In the genomic region with DNA sequence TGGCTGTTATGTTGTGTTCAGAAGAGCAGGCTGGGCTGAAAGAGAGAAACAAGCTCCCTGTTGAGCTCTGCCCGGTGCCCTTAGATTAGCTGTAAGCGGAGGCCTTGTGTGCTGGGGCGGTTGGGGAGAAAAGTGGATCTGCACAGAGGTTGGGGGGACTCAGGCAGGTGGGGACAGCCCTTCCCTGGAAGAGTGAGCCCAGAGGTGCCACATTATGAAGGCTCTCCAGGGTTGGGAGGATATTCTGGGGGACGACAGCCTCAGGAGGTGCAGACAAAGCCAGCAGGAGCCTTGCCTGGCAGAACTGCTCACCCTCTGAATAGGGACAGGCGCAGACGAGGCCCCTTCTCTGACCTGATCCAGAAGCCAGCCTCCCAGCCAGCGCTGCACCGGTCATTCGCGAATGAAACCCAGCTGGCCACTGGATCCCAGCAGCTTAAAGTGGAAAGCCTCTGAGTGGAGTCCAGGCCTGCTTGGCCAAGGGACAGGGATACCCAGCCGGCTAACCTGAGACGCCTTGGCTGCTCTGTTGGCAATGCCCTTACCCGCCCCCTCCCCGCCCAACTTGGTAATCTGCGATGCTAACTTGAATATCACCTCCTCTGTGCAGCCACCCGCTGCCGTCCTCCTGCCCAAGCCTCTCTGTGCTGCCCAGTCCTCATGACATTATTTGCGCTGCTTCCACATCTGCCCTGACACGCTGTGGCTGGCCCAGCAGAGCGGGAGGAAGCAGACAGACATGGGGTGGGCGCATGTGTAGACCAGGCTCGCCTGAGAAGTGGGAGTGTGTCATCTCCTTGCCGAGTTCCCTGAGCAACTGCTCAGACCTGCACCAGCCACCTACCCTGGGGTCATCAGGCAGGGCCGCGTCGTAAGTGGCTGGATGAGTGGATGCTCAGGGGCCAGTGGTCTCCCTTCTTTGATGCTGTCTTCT, we compare ENCODE assay signal across 1 cellular context.
TF ChIP-seq lines count a peak whose summit lies in the region.

No MANE protein-coding gene starts in this region.

TF ChIP-seq in IMR-90, 13 proteins besides CTCF, POLR2A, EP300 and RAD21 (continued from another document):
- TF ChIP-seq ELK1 (IDR thresholded peaks at IDR 0.05; ENCODE audit: borderline replicate concordance, low read depth, low read length) (no peak), MXI1 (IDR thresholded peaks at IDR 0.05; ENCODE audit: borderline replicate concordance, low read depth, low read length) (no peak), BHLHE40 (IDR thresholded peaks at IDR 0.05; ENCODE audit: low read depth, low read length) (no peak), SMC3 (IDR thresholded peaks at IDR 0.05; ENCODE audit: low read depth, low read length) (no peak), CHD1 (IDR thresholded peaks at IDR 0.05; ENCODE audit: low read depth, low read length) (no peak), FOS (IDR thresholded peaks at IDR 0.05; ENCODE audit: low read depth, low read length) (no peak), NFE2L2 (IDR thresholded peaks at IDR 0.05; ENCODE audit: low read depth, low read length) (no peak), USF2 (IDR thresholded peaks at IDR 0.05; ENCODE audit: low read depth, low read length) (no peak), RCOR1 (IDR thresholded peaks at IDR 0.05; ENCODE audit: insufficient replicate concordance, low read length) (no peak), MAZ (IDR thresholded peaks at IDR 0.05; ENCODE audit: borderline replicate concordance, low read depth, low read length) (no peak), MAFK (IDR thresholded peaks at IDR 0.05; ENCODE audit: low read depth, low read length) (no peak), RFX5 (IDR thresholded peaks at IDR 0.05; ENCODE audit: low read depth, low read length) (no peak)
